8 cellular contexts compared by ENCODE assay signal in the genomic region with DNA sequence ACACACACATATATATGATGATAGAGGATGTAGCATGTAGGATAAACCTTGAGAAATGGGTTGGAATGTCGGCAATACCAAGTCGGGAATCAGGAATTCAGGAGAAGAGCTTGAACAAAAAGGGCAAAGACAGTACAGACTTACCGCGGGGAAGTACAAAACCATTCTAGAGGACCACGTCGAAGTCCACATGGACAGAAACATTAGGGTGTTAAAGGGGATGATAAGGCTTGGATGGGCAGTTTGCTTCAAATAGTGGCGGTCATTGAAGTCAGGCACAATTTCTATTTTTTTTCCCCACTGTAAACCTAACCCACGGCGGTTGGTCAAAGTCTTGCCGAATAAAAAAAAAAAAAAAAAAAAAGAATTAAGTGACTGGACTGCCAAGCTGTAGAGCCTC. TPM values are rescaled to one million over a fixed set of nuclear protein-coding genes. Genes with fewer than 3 reads are reported as not detected.
A peak's percentile ranks its signal among the peaks of the same experiment; 100 is the strongest.
DNase-seq lines count a peak whose midpoint lies in the region; ATAC-seq, FAIRE-seq and TF ChIP-seq lines count a peak whose summit lies in the region.

No MANE protein-coding gene starts in this region.

- DNase-seq in CD8-positive, alpha-beta T cell = no peak
- no peak for DNase-seq in MM.1S
- no peak for DNase-seq in dorsolateral prefrontal cortex
- no peak for DNase-seq in neural crest cell (ENCODE audit: low read depth, low spot score)
- DNase-seq in D721Med (ENCODE audit: insufficient read length, low spot score) = no peak
- DNase-seq in DMS153 treated with DMSO at 0.1 percent for 48 hours (lab: John Stamatoyannopoulos, UW; ENCODE audit: unreplicated experiment) = no peak
- no peak for DNase-seq in stimulated activated CD8-positive, alpha-beta memory T cell treated with anti-CD3 and anti-CD28 coated beads, Interleukin-4, amount 100 ng/mL, for 48 hours

- peak overlapping the region; percentile 99 for H3K4me2 ChIP-seq in MM.1S (ENCODE audit: low read depth, low read length)

- no peaks in the 10 kb centered on the region for H3K9me3 ChIP-seq in CD8-positive, alpha-beta T cell (ENCODE audit: low read length)
- H3K9me3 ChIP-seq in MM.1S (replicated peaks; ENCODE audit: insufficient read depth, low read length) = no peaks in the 10 kb centered on the region

- no peaks in the 10 kb centered on the region for H3F3A ChIP-seq in MM.1S (ENCODE audit: insufficient read depth, low read length)

- intact Hi-C loops in CD8-positive, alpha-beta T cell (cut with DNase I, micrococcal nuclease) = loop anchor here (2.0 to 10.0 kb wide), 9 partner anchors 126 to 1670 kb away; a partner anchor contains a TSS
- intact Hi-C loops in dorsolateral prefrontal cortex (cut with DNase I) = loop anchor here in 1 of 2 donors (10.0 kb wide), 1 partner anchor 230 kb away; a partner anchor contains a TSS

- H3K9ac ChIP-seq in MM.1S (ENCODE audit: low read length) = peak overlapping the region; percentile 55; the same call in 1 of the 2 replicates

- POLR2A ChIA-PET in CD8-positive, alpha-beta T cell (lab: Charles Lee) = no interaction called here

- peaks cover 41% of the 10 kb centered on the region for H3K79me2 ChIP-seq in MM.1S (ENCODE audit: low read length)

- peak overlapping the region; percentile 73 for H3K4me3 ChIP-seq in CD8-positive, alpha-beta T cell (ENCODE audit: low read depth, low read length)
- peak overlapping the region; percentile 88 for H3K4me3 ChIP-seq in MM.1S (ENCODE audit: low read length)
- H3K4me3 ChIP-seq in dorsolateral prefrontal cortex = peak overlapping the region; percentile 30 to 91 (median 77)

- ATAC-seq in CD8-positive, alpha-beta T cell = no peak
- no peak for ATAC-seq in GM21381 (IDR thresholded peaks at IDR 0.05; ENCODE audit: unreplicated experiment)

- peak overlapping the region; percentile 53 for H3K27ac ChIP-seq in CD8-positive, alpha-beta T cell (ENCODE audit: low read depth, low read length)
- H3K27ac ChIP-seq in MM.1S (ENCODE audit: low read length) (no peak overlapping the region), dorsolateral prefrontal cortex (peak overlapping the region in 19 of 59 donors; percentile 9 to 85 (median 66))

- no peak for TF ChIP-seq CTCF in CD8-positive, alpha-beta T cell (IDR thresholded peaks at IDR 0.05)
- no peak for TF ChIP-seq CTCF in MM.1S (IDR thresholded peaks at IDR 0.05; ENCODE audit: low read length)
- TF ChIP-seq CTCF in dorsolateral prefrontal cortex (IDR thresholded peaks at IDR 0.05 in 54 of 56, conservative IDR thresholded peaks at IDR 0.05 in 2 of 56; ENCODE audit: low read depth in 1 of 56, partially characterized antibody in 56 of 56) = no peak
- TF ChIP-seq CTCF in neural crest cell (conservative IDR thresholded peaks at IDR 0.05) = no peak
- TF ChIP-seq CTCF in D721Med (IDR thresholded peaks at IDR 0.05; ENCODE audit: insufficient read depth, missing control alignments) = no peak

- no peaks in the 10 kb centered on the region for H3K27me3 ChIP-seq in CD8-positive, alpha-beta T cell (ENCODE audit: insufficient read depth, low read length)
- no peaks in the 10 kb centered on the region for H3K27me3 ChIP-seq in MM.1S (replicated peaks; ENCODE audit: insufficient read depth, low read length)
- no peaks in the 10 kb centered on the region for H3K27me3 ChIP-seq in dorsolateral prefrontal cortex

- H3K9me2 ChIP-seq in MM.1S (replicated peaks; ENCODE audit: insufficient read depth, low read length) = no peaks in the 10 kb centered on the region

- H3K27ac Mint-ChIP-seq in CD8-positive, alpha-beta T cell = peak overlapping the region; percentile 94
- H3K27ac Mint-ChIP-seq in neural crest cell (ENCODE audit: unreplicated experiment) = no peak overlapping the region

- peaks cover 5% of the 10 kb centered on the region; the same call in 1 of the 2 replicates for H4K20me1 ChIP-seq in MM.1S (ENCODE audit: insufficient read depth, low read length)

- H3K4me1 Mint-ChIP-seq in CD8-positive, alpha-beta T cell (ENCODE audit: low read depth) = peaks cover 44% of the 10 kb centered on the region
- peaks cover 29% of the 10 kb centered on the region for H3K4me1 Mint-ChIP-seq in neural crest cell

- peaks cover 33% of the 10 kb centered on the region for H3K4me1 ChIP-seq in CD8-positive, alpha-beta T cell (ENCODE audit: insufficient read depth, low read length)
- peaks cover 8% of the 10 kb centered on the region; the same call in 1 of the 2 replicates for H3K4me1 ChIP-seq in MM.1S (ENCODE audit: low read length)

- H3K36me3 ChIP-seq in CD8-positive, alpha-beta T cell (ENCODE audit: insufficient read depth, low read length) = no peaks in the 10 kb centered on the region
- H3K36me3 ChIP-seq in MM.1S (replicated peaks; ENCODE audit: insufficient read depth, low read length) = no peaks in the 10 kb centered on the region

- CTCF ChIA-PET in CD8-positive, alpha-beta T cell (lab: Charles Lee) = no interaction called here

- no peak for FAIRE-seq in D721Med (lab: Jason Lieb, UNC)

- no peaks in the 10 kb centered on the region for H3K9me3 Mint-ChIP-seq in CD8-positive, alpha-beta T cell
- no peaks in the 10 kb centered on the region for H3K9me3 Mint-ChIP-seq in neural crest cell

- H3K27me3 Mint-ChIP-seq in CD8-positive, alpha-beta T cell (ENCODE audit: low read depth) = no peaks in the 10 kb centered on the region
- no peaks in the 10 kb centered on the region for H3K27me3 Mint-ChIP-seq in neural crest cell (ENCODE audit: low read depth)

- H3K36me3 Mint-ChIP-seq in CD8-positive, alpha-beta T cell = peaks cover 18% of the 10 kb centered on the region
- H3K36me3 Mint-ChIP-seq in neural crest cell (ENCODE audit: low read depth) = peaks cover 3% of the 10 kb centered on the region

- peak overlapping the region; percentile 99 for H2AFZ ChIP-seq in MM.1S (ENCODE audit: low read length)

- peak overlapping the region; percentile 91 for H3K4me3 Mint-ChIP-seq in CD8-positive, alpha-beta T cell
- peak overlapping the region; percentile 98 for H3K4me3 Mint-ChIP-seq in neural crest cell

RNA-seq across cellular contexts. Expression of a gene that starts 0.8 kb away (rescaled TPM):
- total RNA-seq in CD8-positive, alpha-beta T cell = 10 to 100 TPM; 28.3 to 29.0 TPM
- total RNA-seq in dorsolateral prefrontal cortex (10 to 100 TPM; 15.8 to 34.5 (median 24.9) TPM), neural crest cell (33.7 and 35.7 TPM in 2 replicates)
